In genomic region chr15:42575188-42576039, GRCh38 we compare ENCODE assay signal across 8 cellular contexts. TPM values are rescaled to one million over a fixed set of nuclear protein-coding genes. Genes with fewer than 3 reads are reported as not detected.
DNase-seq lines count a peak whose midpoint lies in the region; ATAC-seq and TF ChIP-seq lines count a peak whose summit lies in the region.

STARD9 (plus strand) TSS chr15:42575606; CDS start chr15:42575716, 110 bp downstream.

- H3K36me3 Mint-ChIP-seq in CD4-positive, CD25-positive, alpha-beta regulatory T cell, result no peaks in the 10 kb centered on the region

- peaks cover 21% of the 10 kb centered on the region for H3K27me3 Mint-ChIP-seq in CD4-positive, CD25-positive, alpha-beta regulatory T cell

- peaks cover 9 to 37% (median 15%) of the 10 kb centered on the region in 4 donors for H3K4me1 Mint-ChIP-seq in CD4-positive, CD25-positive, alpha-beta regulatory T cell

- H3K4me3 Mint-ChIP-seq in CD4-positive, CD25-positive, alpha-beta regulatory T cell, result peak within 1 kb of the TSS; percentile 84 to 96 (median 92)

- under 1% methylated on average over 95 of the region's 95 CpGs for WGBS in liver

- peak within 1 kb of the TSS; percentile 45 to 92 (median 65) for H3K27ac Mint-ChIP-seq in CD4-positive, CD25-positive, alpha-beta regulatory T cell

- H3K36me3 ChIP-seq in CD4-positive, CD25-positive, alpha-beta regulatory T cell (ENCODE audit: control insufficient read depth, insufficient read depth, low read length), result no peaks in the 10 kb centered on the region
- no peaks in the 10 kb centered on the region for H3K36me3 ChIP-seq in liver (ENCODE audit: control insufficient read depth in 4 of 4, insufficient read depth in 3 of 4, low read depth in 1 of 4, low read length in 3 of 4)

- peak; percentile 89 to 97 (median 93) for DNase-seq in CD4-positive, CD25-positive, alpha-beta regulatory T cell
- DNase-seq in NCI-H774 (lab: John Stamatoyannopoulos, UW) (peak; percentile 96), dermis blood vessel endothelial cell (peak; percentile 99)
- peak; percentile 90 for DNase-seq in activated CD4-positive, alpha-beta T cell treated with anti-CD3 and anti-CD28 coated beads, Interleukin-2, amount 50 U/mL, for 24 hours (ENCODE audit: low read depth in 1 of 2, low spot score in 1 of 2)
- DNase-seq in stimulated activated CD4-positive, alpha-beta T cell treated with anti-CD3 and anti-CD28 coated beads, Interleukin-4, amount 100 ng/mL, for 1 hour, result peak; percentile 95

- TF ChIP-seq RAD21 in liver (IDR thresholded peaks at IDR 0.05), result peak in 1 of 2 donors; percentile 25

- peaks cover 14% of the 10 kb centered on the region for H3K4me1 ChIP-seq in CD4-positive, CD25-positive, alpha-beta regulatory T cell (ENCODE audit: control insufficient read depth, insufficient read depth, low read length, poor library complexity, severe bottlenecking)
- peaks cover 4 to 14% (median 8%) of the 10 kb centered on the region in 4 donors for H3K4me1 ChIP-seq in liver (ENCODE audit: control insufficient read depth in 4 of 4, insufficient read depth in 4 of 4, low read length in 3 of 4)

- peak within 1 kb of the TSS; percentile 59 to 60 for H3K9ac ChIP-seq in liver (ENCODE audit: low read depth in 1 of 2, low read length in 2 of 2)

- ATAC-seq in CD4-positive, CD25-positive, alpha-beta regulatory T cell (ENCODE audit: low read depth in 2 of 2), result peak; percentile 93 to 94
- ATAC-seq in GM19438 (IDR thresholded peaks at IDR 0.05; ENCODE audit: low read depth, unreplicated experiment) (peak; percentile 91), HG03571 (IDR thresholded peaks at IDR 0.05; ENCODE audit: unreplicated experiment) (peak; percentile 83)

- H3K9me3 ChIP-seq in CD4-positive, CD25-positive, alpha-beta regulatory T cell (ENCODE audit: control insufficient read depth in 2 of 2, low read length in 2 of 2), result no peaks in the 10 kb centered on the region
- no peaks in the 10 kb centered on the region for H3K9me3 ChIP-seq in liver (ENCODE audit: control insufficient read depth in 4 of 4, low read length in 3 of 4)

- peak within 1 kb of the TSS; percentile 55 for H3K27ac ChIP-seq in CD4-positive, CD25-positive, alpha-beta regulatory T cell (ENCODE audit: insufficient read depth, low read length, poor library complexity, severe bottlenecking)
- peak within 1 kb of the TSS; percentile 37 to 69 for H3K27ac ChIP-seq in liver (ENCODE audit: low read depth in 1 of 2, low read length in 2 of 2)

- H3K27me3 ChIP-seq in CD4-positive, CD25-positive, alpha-beta regulatory T cell (ENCODE audit: control insufficient read depth, insufficient read depth, low read length), result no peaks in the 10 kb centered on the region
- H3K27me3 ChIP-seq in liver (ENCODE audit: control insufficient read depth in 4 of 4, insufficient read depth in 4 of 4, low read length in 3 of 4), result no peaks in the 10 kb centered on the region

- no peaks in the 10 kb centered on the region for H3K9me3 Mint-ChIP-seq in CD4-positive, CD25-positive, alpha-beta regulatory T cell

- TF ChIP-seq CTCF in liver (IDR thresholded peaks at IDR 0.05; ENCODE audit: low read depth, low read length, missing input control), result no peak

- peak within 1 kb of the TSS; percentile 72 for H3K4me3 ChIP-seq in CD4-positive, CD25-positive, alpha-beta regulatory T cell (ENCODE audit: low read depth, low read length)
- H3K4me3 ChIP-seq in liver (ENCODE audit: low read depth in 1 of 3, low read length in 3 of 3), result peak within 1 kb of the TSS; percentile 70 to 86 (median 73)

TF ChIP-seq in liver, 16 proteins besides CTCF, POLR2A, EP300 and RAD21:
- TF ChIP-seq FOXA2 (IDR thresholded peaks at IDR 0.05), result no peak
- peak; percentile 69 for TF ChIP-seq REST (IDR thresholded peaks at IDR 0.05)
- TF ChIP-seq EGR1 (IDR thresholded peaks at IDR 0.05; ENCODE audit: low read depth in 2 of 2), result peak; percentile 75 to 86
- no peak for TF ChIP-seq TAF1 (conservative IDR thresholded peaks at IDR 0.05)
- TF ChIP-seq ZBTB33 (IDR thresholded peaks at IDR 0.05), result no peak
- TF ChIP-seq HNF4G (IDR thresholded peaks at IDR 0.05), result no peak
- no peak for TF ChIP-seq JUND (IDR thresholded peaks at IDR 0.05)
- TF ChIP-seq SP1 (IDR thresholded peaks at IDR 0.05), result peak; percentile 75
- TF ChIP-seq RXRA (IDR thresholded peaks at IDR 0.05), result peak in 1 of 2 donors; percentile 25
- TF ChIP-seq HNF4A (conservative IDR thresholded peaks at IDR 0.05), result no peak
- no peak for TF ChIP-seq NR2F2 (IDR thresholded peaks at IDR 0.05)
- TF ChIP-seq FOXA1 (IDR thresholded peaks at IDR 0.05), result no peak
- peak; percentile 71 for TF ChIP-seq MAX (IDR thresholded peaks at IDR 0.05)

RNA-seq across cellular contexts. Expression of gene STARD9, which starts in this region (rescaled TPM):
- total RNA-seq in CD4-positive, CD25-positive, alpha-beta regulatory T cell, result 9.8 TPM
- under 1 TPM; 0.07 to 0.24 (median 0.14) TPM for polyA plus RNA-seq in CD4-positive, CD25-positive, alpha-beta regulatory T cell
- total RNA-seq in dermis blood vessel endothelial cell (23.0 and 35.4 TPM in 2 replicates), liver (1 to 10 TPM in 1 of 2 donors, under 1 TPM in 1; 0.75 to 3.9 TPM)
- polyA plus RNA-seq in liver, result under 1 TPM; 0.26 to 0.32 TPM

Comparison
In these comparisons a context has a peak if more than half of its experiments do, and no peak if none do; other contexts are left out.
1. Peak in every context shown above with its lines: DNase-seq, ATAC-seq, H3K4me3 ChIP-seq and H3K27ac ChIP-seq.